ENCODE assay signal across 14 cellular contexts in the genomic region with DNA sequence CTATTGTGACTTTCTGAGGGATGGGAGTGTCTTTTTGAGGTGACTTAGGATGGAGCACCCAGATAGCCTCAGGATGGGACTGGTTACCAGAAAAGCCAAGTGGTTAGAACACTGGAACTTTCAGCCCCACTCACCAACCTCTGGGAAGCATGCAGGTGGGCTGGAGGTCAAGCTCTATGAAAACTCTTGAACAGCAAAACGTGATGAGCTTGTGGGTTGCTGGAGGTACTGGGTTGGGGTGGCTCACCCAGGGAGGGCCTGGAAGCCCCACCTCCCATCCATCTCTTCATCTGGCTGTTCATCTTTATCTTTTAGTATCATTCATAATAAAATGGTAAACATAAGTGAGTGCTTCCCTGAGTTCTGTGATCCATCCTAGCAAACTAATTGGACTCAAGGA.
DNase-seq lines count a peak whose midpoint lies in the region; ATAC-seq and TF ChIP-seq lines count a peak whose summit lies in the region.
"Had no signal": no experiment of that assay in that cellular context is flagged by ENCODE, and none has a peak within 500 bp of the region (broad histone marks: within the 10 kb centered on the region; RNA-seq: fewer than 3 reads in every experiment).

No MANE protein-coding gene starts in this region.

- H3K27me3 ChIP-seq in DND-41 (ENCODE audit: insufficient read depth, low read length, poor library complexity): no peaks in the 10 kb centered on the region
- H3K27me3 ChIP-seq in CD8-positive, alpha-beta memory T cell (ENCODE audit: insufficient read depth, low read length, poor library complexity, severe bottlenecking): no peaks in the 10 kb centered on the region
- no peaks in the 10 kb centered on the region for H3K27me3 ChIP-seq in naive thymus-derived CD4-positive, alpha-beta T cell (ENCODE audit: control insufficient read depth in 2 of 2, insufficient read depth in 2 of 2, low read length in 2 of 2)
- H3K27me3 ChIP-seq: BLaER1 treated with 17β-estradiol and CSF1 and Interleukin-3, amounts not matched to agents 10 nM and 100 nM had no signal

- H3K79me2 ChIP-seq in DND-41 (ENCODE audit: insufficient read depth, low read length): no peaks in the 10 kb centered on the region

- peaks cover 3% of the 10 kb centered on the region for H3K27me3 Mint-ChIP-seq in activated CD8-positive, alpha-beta T cell treated with anti-CD3 and anti-CD28 coated beads, Interleukin-2, amount 10 ng/mL, durations not matched to agents 7 days and 5 days (ENCODE audit: low read depth)
- H3K27me3 Mint-ChIP-seq in activated CD8-positive, alpha-beta T cell treated with anti-CD3 and anti-CD28 coated beads for 36 hours: no peaks in the 10 kb centered on the region
- H3K27me3 Mint-ChIP-seq in T-helper 17 cell (no peaks in the 10 kb centered on the region), MCF 10A (ENCODE audit: insufficient read depth, unreplicated experiment) (no peaks in the 10 kb centered on the region)
- peaks cover 0 to 2% of the 10 kb centered on the region in 2 donors for H3K27me3 Mint-ChIP-seq in CD8-positive, alpha-beta memory T cell
- H3K27me3 Mint-ChIP-seq in naive thymus-derived CD4-positive, alpha-beta T cell: no peaks in the 10 kb centered on the region

- no peak for ATAC-seq in activated CD8-positive, alpha-beta T cell treated with anti-CD3 and anti-CD28 coated beads, Interleukin-2, amount 10 ng/mL, durations not matched to agents 7 days and 5 days
- no peak for ATAC-seq in activated CD8-positive, alpha-beta T cell treated with anti-CD3 and anti-CD28 coated beads for 36 hours
- ATAC-seq in DND-41 (ENCODE audit: insufficient read depth, low read depth): no peak
- no peak for ATAC-seq in T-helper 17 cell
- no peak for ATAC-seq in naive thymus-derived CD4-positive, alpha-beta T cell

- no peak overlapping the region for H3K4me3 Mint-ChIP-seq in activated CD8-positive, alpha-beta T cell treated with anti-CD3 and anti-CD28 coated beads, Interleukin-2, amount 10 ng/mL, durations not matched to agents 7 days and 5 days
- H3K4me3 Mint-ChIP-seq in activated CD8-positive, alpha-beta T cell treated with anti-CD3 and anti-CD28 coated beads for 36 hours: no peak overlapping the region
- no peak overlapping the region for H3K4me3 Mint-ChIP-seq in T-helper 17 cell
- H3K4me3 Mint-ChIP-seq in CD8-positive, alpha-beta memory T cell: no peak overlapping the region
- no peak overlapping the region for H3K4me3 Mint-ChIP-seq in MCF 10A (ENCODE audit: unreplicated experiment)
- H3K4me3 Mint-ChIP-seq in naive thymus-derived CD4-positive, alpha-beta T cell: no peak overlapping the region
- H3K4me3 Mint-ChIP-seq: B cell had no signal

- H3K4me1 Mint-ChIP-seq in activated CD8-positive, alpha-beta T cell treated with anti-CD3 and anti-CD28 coated beads, Interleukin-2, amount 10 ng/mL, durations not matched to agents 7 days and 5 days (ENCODE audit: low read depth): peaks cover 39% of the 10 kb centered on the region
- H3K4me1 Mint-ChIP-seq in activated CD8-positive, alpha-beta T cell treated with anti-CD3 and anti-CD28 coated beads for 36 hours (ENCODE audit: low read depth): peaks cover 31% of the 10 kb centered on the region
- H3K4me1 Mint-ChIP-seq in T-helper 17 cell (peaks cover 17% of the 10 kb centered on the region), MCF 10A (ENCODE audit: insufficient read depth, unreplicated experiment) (peaks cover 16% of the 10 kb centered on the region)
- H3K4me1 Mint-ChIP-seq in CD8-positive, alpha-beta memory T cell: peaks cover 29 to 38% (median 36%) of the 10 kb centered on the region in 3 donors
- peaks cover 10 to 55% (median 27%) of the 10 kb centered on the region in 7 donors for H3K4me1 Mint-ChIP-seq in naive thymus-derived CD4-positive, alpha-beta T cell
- H3K4me1 Mint-ChIP-seq: B cell had no signal

- H3K4me1 ChIP-seq in DND-41 (ENCODE audit: insufficient read depth, low read length): peaks cover 35% of the 10 kb centered on the region
- peaks cover 3% of the 10 kb centered on the region for H3K4me1 ChIP-seq in CD8-positive, alpha-beta memory T cell (ENCODE audit: insufficient read depth, low read length)
- peaks cover 0 to 4% of the 10 kb centered on the region in 2 donors for H3K4me1 ChIP-seq in naive thymus-derived CD4-positive, alpha-beta T cell (ENCODE audit: control insufficient read depth in 2 of 2, insufficient read depth in 2 of 2, low read length in 2 of 2)
- H3K4me1 ChIP-seq: HAP-1 had no signal

- no peak for TF ChIP-seq CTCF in activated CD8-positive, alpha-beta T cell treated with anti-CD3 and anti-CD28 coated beads for 36 hours (IDR thresholded peaks at IDR 0.05)
- no peak for TF ChIP-seq CTCF in DND-41 (IDR thresholded peaks at IDR 0.05; ENCODE audit: borderline replicate concordance, extremely low read depth, low read length, poor library complexity, severe bottlenecking)
- no peak for TF ChIP-seq CTCF in MCF 10A (IDR thresholded peaks at IDR 0.05; ENCODE audit: unreplicated experiment)

- H3K9me3 ChIP-seq in DND-41 (ENCODE audit: insufficient read depth, low read length, severe bottlenecking) (no peaks in the 10 kb centered on the region), KOPT-K1 (ENCODE audit: insufficient read depth, low read length, poor library complexity, severe bottlenecking) (peaks cover 4% of the 10 kb centered on the region), T-helper 17 cell (ENCODE audit: control insufficient read depth, low read length, poor library complexity, severe bottlenecking) (no peaks in the 10 kb centered on the region)
- no peaks in the 10 kb centered on the region for H3K9me3 ChIP-seq in CD8-positive, alpha-beta memory T cell (ENCODE audit: low read length)
- H3K9me3 ChIP-seq in naive thymus-derived CD4-positive, alpha-beta T cell (ENCODE audit: control insufficient read depth in 2 of 3, low read length in 3 of 3): no peaks in the 10 kb centered on the region
- H3K9me3 ChIP-seq: Caco-2, HAP-1 had no signal

- DNase-seq in activated CD8-positive, alpha-beta T cell treated with anti-CD3 and anti-CD28 coated beads, Interleukin-2, amount 10 ng/mL, durations not matched to agents 7 days and 5 days: no peak
- DNase-seq in activated CD8-positive, alpha-beta T cell treated with anti-CD3 and anti-CD28 coated beads for 36 hours: no peak
- DNase-seq in DND-41 (no peak), T-helper 17 cell (no peak), MCF 10A (ENCODE audit: unreplicated experiment) (no peak)
- DNase-seq in CD8-positive, alpha-beta memory T cell: no peak
- DNase-seq in naive thymus-derived CD4-positive, alpha-beta T cell: no peak
- DNase-seq: Caco-2, GDM1, GM23248 had no signal

- intact Hi-C loops in activated CD8-positive, alpha-beta T cell treated with anti-CD3 and anti-CD28 coated beads for 36 hours (cut with micrococcal nuclease): no loop called here
- intact Hi-C loops in MCF 10A (cut with micrococcal nuclease): no loop called here
- intact Hi-C loops in naive thymus-derived CD4-positive, alpha-beta T cell (cut with micrococcal nuclease): no loop called here

- CTCF ChIA-PET in activated CD8-positive, alpha-beta T cell treated with anti-CD3 and anti-CD28 coated beads, Interleukin-2, amount 10 ng/mL, durations not matched to agents 7 days and 5 days (lab: Charles Lee): no interaction called here
- CTCF ChIA-PET in activated CD8-positive, alpha-beta T cell treated with anti-CD3 and anti-CD28 coated beads for 36 hours (lab: Charles Lee): no interaction called here
- CTCF ChIA-PET in CD8-positive, alpha-beta memory T cell (lab: Charles Lee): interaction anchor here (0.7 kb wide), 1 partner anchor 10 kb away, joined by 3 read pairs; no protein-coding TSS in a partner anchor
- CTCF ChIA-PET in MCF 10A (lab: Yijun Ruan, JAX): interaction anchor here (0.9 kb wide), 1 partner anchor 236 kb away, joined by 5 read pairs; no protein-coding TSS in a partner anchor
- CTCF ChIA-PET in naive thymus-derived CD4-positive, alpha-beta T cell (lab: Charles Lee): interaction anchor here (0.6 kb wide), 1 partner anchor 159 kb away, joined by 3 read pairs; no protein-coding TSS in a partner anchor

- no peak overlapping the region for H3K9ac ChIP-seq in DND-41 (ENCODE audit: low read depth, low read length)
- H3K9ac ChIP-seq: BLaER1 treated with 17β-estradiol and CSF1 and Interleukin-3, amounts not matched to agents 10 nM and 100 nM; GM23248 had no signal

- BruUV-seq in MCF 10A (replicated peaks; lab: Mats Ljungman, UMichigan): no TSS peak

- peak overlapping the region; percentile 59 for H3K27ac Mint-ChIP-seq in activated CD8-positive, alpha-beta T cell treated with anti-CD3 and anti-CD28 coated beads, Interleukin-2, amount 10 ng/mL, durations not matched to agents 7 days and 5 days
- H3K27ac Mint-ChIP-seq in activated CD8-positive, alpha-beta T cell treated with anti-CD3 and anti-CD28 coated beads for 36 hours: no peak overlapping the region
- peak overlapping the region; percentile 34 for H3K27ac Mint-ChIP-seq in T-helper 17 cell
- no peak overlapping the region for H3K27ac Mint-ChIP-seq in CD8-positive, alpha-beta memory T cell
- no peak overlapping the region for H3K27ac Mint-ChIP-seq in MCF 10A (ENCODE audit: low read depth, unreplicated experiment)
- peak overlapping the region in 3 of 9 donors; percentile 7 to 37 (median 31) for H3K27ac Mint-ChIP-seq in naive thymus-derived CD4-positive, alpha-beta T cell
- H3K27ac Mint-ChIP-seq: B cell had no signal

- H3K36me3 ChIP-seq in DND-41 (ENCODE audit: insufficient read depth, low read length) (no peaks in the 10 kb centered on the region), KOPT-K1 (ENCODE audit: insufficient read depth, low read length) (no peaks in the 10 kb centered on the region)
- H3K36me3 ChIP-seq in CD8-positive, alpha-beta memory T cell (ENCODE audit: insufficient read depth, low read length): no peaks in the 10 kb centered on the region
- no peaks in the 10 kb centered on the region for H3K36me3 ChIP-seq in naive thymus-derived CD4-positive, alpha-beta T cell (ENCODE audit: control insufficient read depth in 2 of 3, insufficient read depth in 3 of 3, low read length in 3 of 3)
- H3K36me3 ChIP-seq: BLaER1 treated with 17β-estradiol and CSF1 and Interleukin-3, amounts not matched to agents 10 nM and 100 nM; HAP-1 had no signal

- peaks cover 11% of the 10 kb centered on the region for H3K9me3 Mint-ChIP-seq in activated CD8-positive, alpha-beta T cell treated with anti-CD3 and anti-CD28 coated beads, Interleukin-2, amount 10 ng/mL, durations not matched to agents 7 days and 5 days (ENCODE audit: insufficient read depth)
- peaks cover 2% of the 10 kb centered on the region for H3K9me3 Mint-ChIP-seq in activated CD8-positive, alpha-beta T cell treated with anti-CD3 and anti-CD28 coated beads for 36 hours
- no peaks in the 10 kb centered on the region for H3K9me3 Mint-ChIP-seq in CD8-positive, alpha-beta memory T cell
- H3K9me3 Mint-ChIP-seq in MCF 10A (ENCODE audit: unreplicated experiment): no peaks in the 10 kb centered on the region
- H3K9me3 Mint-ChIP-seq in naive thymus-derived CD4-positive, alpha-beta T cell: peaks cover 0 to 6% (median 0%) of the 10 kb centered on the region in 11 donors

- no peaks in the 10 kb centered on the region for H4K20me1 ChIP-seq in DND-41 (ENCODE audit: insufficient read depth, low read length)
- H4K20me1 ChIP-seq: BLaER1 treated with 17β-estradiol and CSF1 and Interleukin-3, amounts not matched to agents 10 nM and 100 nM had no signal

- POLR2A ChIA-PET in activated CD8-positive, alpha-beta T cell treated with anti-CD3 and anti-CD28 coated beads, Interleukin-2, amount 10 ng/mL, durations not matched to agents 7 days and 5 days (lab: Charles Lee): no interaction called here
- POLR2A ChIA-PET in activated CD8-positive, alpha-beta T cell treated with anti-CD3 and anti-CD28 coated beads for 36 hours (lab: Charles Lee): no interaction called here
- POLR2A ChIA-PET in CD8-positive, alpha-beta memory T cell (lab: Charles Lee): no interaction called here
- POLR2A ChIA-PET in MCF 10A (lab: Yijun Ruan, JAX): interaction anchor here (1.0 kb wide), 1 partner anchor 140 kb away, joined by 4 read pairs; no protein-coding TSS in a partner anchor
- POLR2A ChIA-PET in naive thymus-derived CD4-positive, alpha-beta T cell (lab: Charles Lee): interaction anchor here (1.0 kb wide), 1 partner anchor 229 kb away, joined by 3 read pairs; no protein-coding TSS in a partner anchor

- H3K4me2 ChIP-seq in DND-41 (ENCODE audit: insufficient read depth, low read length): no peak overlapping the region
- H3K4me2 ChIP-seq: BLaER1 treated with 17β-estradiol and CSF1 and Interleukin-3, amounts not matched to agents 10 nM and 100 nM had no signal

- H2AFZ ChIP-seq in DND-41 (ENCODE audit: low read depth, low read length): no peak overlapping the region
- H2AFZ ChIP-seq: GM23248 had no signal

- no peak overlapping the region for H3K4me3 ChIP-seq in DND-41 (ENCODE audit: low read depth in 1 of 2, low read length in 2 of 2)
- H3K4me3 ChIP-seq in CD8-positive, alpha-beta memory T cell (ENCODE audit: low read length): no peak overlapping the region
- no peak overlapping the region for H3K4me3 ChIP-seq in naive thymus-derived CD4-positive, alpha-beta T cell (ENCODE audit: low read length)
- H3K4me3 ChIP-seq: BLaER1 treated with 17β-estradiol and CSF1 and Interleukin-3, amounts not matched to agents 10 nM and 100 nM; GM23248; HAP-1 had no signal

- H3K36me3 Mint-ChIP-seq in activated CD8-positive, alpha-beta T cell treated with anti-CD3 and anti-CD28 coated beads, Interleukin-2, amount 10 ng/mL, durations not matched to agents 7 days and 5 days (ENCODE audit: low read depth): peaks cover 5% of the 10 kb centered on the region
- no peaks in the 10 kb centered on the region for H3K36me3 Mint-ChIP-seq in activated CD8-positive, alpha-beta T cell treated with anti-CD3 and anti-CD28 coated beads for 36 hours (ENCODE audit: low read depth)
- H3K36me3 Mint-ChIP-seq in T-helper 17 cell (ENCODE audit: low read depth) (no peaks in the 10 kb centered on the region), MCF 10A (ENCODE audit: insufficient read depth, unreplicated experiment) (no peaks in the 10 kb centered on the region)
- H3K36me3 Mint-ChIP-seq in CD8-positive, alpha-beta memory T cell: no peaks in the 10 kb centered on the region
- H3K36me3 Mint-ChIP-seq in naive thymus-derived CD4-positive, alpha-beta T cell: peaks cover 0 to 18% (median 0%) of the 10 kb centered on the region in 5 donors

- H3K27ac ChIP-seq in DND-41 (ENCODE audit: low read length) (peak overlapping the region; percentile 72), KOPT-K1 (ENCODE audit: low read depth, low read length, poor library complexity, severe bottlenecking) (peak overlapping the region; percentile 66)
- H3K27ac ChIP-seq in CD8-positive, alpha-beta memory T cell (ENCODE audit: low read depth, low read length): no peak overlapping the region
- H3K27ac ChIP-seq in naive thymus-derived CD4-positive, alpha-beta T cell (ENCODE audit: low read depth, low read length): no peak overlapping the region
- H3K27ac ChIP-seq: BLaER1 treated with 17β-estradiol and CSF1 and Interleukin-3, amounts not matched to agents 10 nM and 100 nM; GM23248 had no signal

Comparison
In these comparisons a context has a peak if more than half of its experiments do, and no peak if none do; other contexts are left out.
1. H3K27ac Mint-ChIP-seq: peak in activated CD8-positive, alpha-beta T cell treated with anti-CD3 and anti-CD28 coated beads, Interleukin-2, amount 10 ng/mL, durations not matched to agents 7 days and 5 days (single experiment) and T-helper 17 cell (single experiment); none in activated CD8-positive, alpha-beta T cell treated with anti-CD3 and anti-CD28 coated beads for 36 hours (single experiment), CD8-positive, alpha-beta memory T cell (0 of 8) and MCF 10A (single experiment).
2. H3K27ac ChIP-seq: peak in DND-41 (single experiment) and KOPT-K1 (single experiment); none in CD8-positive, alpha-beta memory T cell (single experiment) and naive thymus-derived CD4-positive, alpha-beta T cell (single experiment).
3. CTCF ChIA-PET loops: an anchor here in CD8-positive, alpha-beta memory T cell (0.7 kb wide), MCF 10A (0.9 kb wide) and naive thymus-derived CD4-positive, alpha-beta T cell (0.6 kb wide); none called in activated CD8-positive, alpha-beta T cell treated with anti-CD3 and anti-CD28 coated beads, Interleukin-2, amount 10 ng/mL, durations not matched to agents 7 days and 5 days and activated CD8-positive, alpha-beta T cell treated with anti-CD3 and anti-CD28 coated beads for 36 hours.
4. POLR2A ChIA-PET loops: an anchor here in MCF 10A (1.0 kb wide) and naive thymus-derived CD4-positive, alpha-beta T cell (1.0 kb wide); none called in activated CD8-positive, alpha-beta T cell treated with anti-CD3 and anti-CD28 coated beads, Interleukin-2, amount 10 ng/mL, durations not matched to agents 7 days and 5 days, activated CD8-positive, alpha-beta T cell treated with anti-CD3 and anti-CD28 coated beads for 36 hours and CD8-positive, alpha-beta memory T cell.